In the genomic region with DNA sequence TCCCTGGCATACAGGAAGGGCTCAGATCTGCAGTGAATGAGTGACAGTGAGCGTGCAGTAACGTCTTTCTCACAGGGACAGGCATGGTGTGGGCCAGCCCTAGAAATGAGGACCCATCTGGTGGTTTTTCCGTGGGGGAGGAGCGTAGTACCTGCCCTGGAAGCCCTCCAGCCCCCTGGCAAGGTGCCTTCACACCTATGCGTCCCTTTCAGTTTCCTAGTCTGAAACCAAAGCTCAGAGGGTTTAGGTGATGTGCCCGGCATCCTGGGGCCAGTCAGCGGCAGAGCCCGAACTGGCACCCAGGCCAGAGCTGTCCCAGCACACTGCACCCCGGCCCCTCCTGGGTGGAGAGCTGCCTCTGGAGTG, we compare ENCODE assay signal across 9 cellular contexts. TPM values are rescaled to one million over a fixed set of nuclear protein-coding genes. Genes with fewer than 3 reads are reported as not detected.
DNase-seq lines count a peak whose midpoint lies in the region; ATAC-seq and TF ChIP-seq lines count a peak whose summit lies in the region.
"Had no signal": no experiment of that assay in that cellular context is flagged by ENCODE, and none has a peak within 500 bp of the region (broad histone marks: within the 10 kb centered on the region; RNA-seq: fewer than 3 reads in every experiment).

No MANE protein-coding gene starts in this region.

- peak overlapping the region; percentile 78 for H3K4me3 Mint-ChIP-seq in natural killer cell
- peak overlapping the region; percentile 98 for H3K4me3 Mint-ChIP-seq in stimulated activated naive CD8-positive, alpha-beta T cell treated with anti-CD3 and anti-CD28 coated beads, Interleukin-15, Interleukin-2, amounts not matched to agents 100 ng/mL and 50 ng/mL, for 24 hours
- H3K4me3 Mint-ChIP-seq: nephron progenitor cell had no signal

- peak; percentile 43 for DNase-seq in activated CD4-positive, alpha-beta T cell treated with anti-CD3 and anti-CD28 coated beads for 1 hour
- peak; percentile 44 for DNase-seq in activated T-helper 9 cell treated with anti-CD3 and anti-CD28 coated beads, Interleukin-2, amount 50 U/mL, for 16 hours (ENCODE audit: low read depth)
- DNase-seq in natural killer cell, result peak; percentile 37
- no peak for DNase-seq in midbrain (lab: John Stamatoyannopoulos, UW)
- DNase-seq in superior temporal gyrus (ENCODE audit: extremely low spot score), result no peak
- DNase-seq: nephron progenitor cell had no signal

- H3K9me3 Mint-ChIP-seq in natural killer cell, result no peaks in the 10 kb centered on the region
- H3K9me3 Mint-ChIP-seq in stimulated activated naive CD8-positive, alpha-beta T cell treated with anti-CD3 and anti-CD28 coated beads, Interleukin-15, Interleukin-2, amounts not matched to agents 100 ng/mL and 50 ng/mL, for 24 hours, result no peaks in the 10 kb centered on the region
- H3K9me3 Mint-ChIP-seq: nephron progenitor cell had no signal

- H3K27ac Mint-ChIP-seq in natural killer cell, result peak overlapping the region; percentile 94 to 96
- peak overlapping the region; percentile 84 for H3K27ac Mint-ChIP-seq in stimulated activated naive CD8-positive, alpha-beta T cell treated with anti-CD3 and anti-CD28 coated beads, Interleukin-15, Interleukin-2, amounts not matched to agents 100 ng/mL and 50 ng/mL, for 24 hours

- intact Hi-C loops in natural killer cell (cut with micrococcal nuclease), result loop anchor here (2.0 kb wide), 1 partner anchor 251 kb away; no protein-coding TSS in a partner anchor

- H3K27me3 Mint-ChIP-seq in natural killer cell (ENCODE audit: low read depth in 2 of 2), result peaks cover 0 to 3% of the 10 kb centered on the region in 2 donors
- no peaks in the 10 kb centered on the region for H3K27me3 Mint-ChIP-seq in stimulated activated naive CD8-positive, alpha-beta T cell treated with anti-CD3 and anti-CD28 coated beads, Interleukin-15, Interleukin-2, amounts not matched to agents 100 ng/mL and 50 ng/mL, for 24 hours

- no peaks in the 10 kb centered on the region for H3K36me3 Mint-ChIP-seq in natural killer cell
- peaks cover 33% of the 10 kb centered on the region for H3K36me3 Mint-ChIP-seq in stimulated activated naive CD8-positive, alpha-beta T cell treated with anti-CD3 and anti-CD28 coated beads, Interleukin-15, Interleukin-2, amounts not matched to agents 100 ng/mL and 50 ng/mL, for 24 hours (ENCODE audit: low read depth)

- no peak for TF ChIP-seq CTCF in natural killer cell (IDR thresholded peaks at IDR 0.05)

- peaks cover 72 to 80% of the 10 kb centered on the region in 2 donors for H3K4me1 Mint-ChIP-seq in natural killer cell
- H3K4me1 Mint-ChIP-seq in stimulated activated naive CD8-positive, alpha-beta T cell treated with anti-CD3 and anti-CD28 coated beads, Interleukin-15, Interleukin-2, amounts not matched to agents 100 ng/mL and 50 ng/mL, for 24 hours (ENCODE audit: low read depth), result peaks cover 83% of the 10 kb centered on the region

- peak; percentile 19 to 29 (median 23) for ATAC-seq in natural killer cell
- ATAC-seq in GM19328 (IDR thresholded peaks at IDR 0.05; ENCODE audit: unreplicated experiment), result no peak
- no peak for ATAC-seq in GM18858 (IDR thresholded peaks at IDR 0.05; ENCODE audit: unreplicated experiment)

RNA-seq across cellular contexts. Expression of a gene that starts 4.3 kb away (rescaled TPM):
- 100 to 1,000 TPM; 258 to 329 (median 293) TPM for total RNA-seq in natural killer cell

Comparison
In these comparisons a context has a peak if more than half of its experiments do, and no peak if none do; other contexts are left out.
1. DNase-seq: peak in activated CD4-positive, alpha-beta T cell treated with anti-CD3 and anti-CD28 coated beads for 1 hour (single experiment), activated T-helper 9 cell treated with anti-CD3 and anti-CD28 coated beads, Interleukin-2, amount 50 U/mL, for 16 hours (single experiment) and natural killer cell (single experiment); none in midbrain (single experiment) and superior temporal gyrus (single experiment).
2. ATAC-seq: peak in natural killer cell (3 of 3); none in GM19328 (single experiment) and GM18858 (single experiment).